Comparison of ENCODE assay signal across 8 cellular contexts in genomic region chr3:66497982-66498671, GRCh38. TPM values are rescaled to one million over a fixed set of nuclear protein-coding genes. Genes with fewer than 3 reads are reported as not detected.
DNase-seq lines count a peak whose midpoint lies in the region; ATAC-seq and TF ChIP-seq lines count a peak whose summit lies in the region.

No MANE protein-coding gene starts in this region.

- intact Hi-C loops in heart right ventricle (cut with DNase I) (loop anchor here in 9 of 10 donors (2.0 to 10.0 kb wide), 10 partner anchors 43 to 223 kb away; no protein-coding TSS in a partner anchor), left ventricle myocardium superior (cut with micrococcal nuclease) (loop anchor here (2.0 to 5.0 kb wide), 2 partner anchors 47 to 86 kb away; no protein-coding TSS in a partner anchor), upper lobe of right lung (cut with DNase I) (loop anchor here (10.0 kb wide), 1 partner anchor 83 kb away; no protein-coding TSS in a partner anchor)

- H3K4me3 Mint-ChIP-seq in brain: peak overlapping the region; percentile 94 to 99 (median 97)

- H3K9me3 ChIP-seq in heart right ventricle: no peaks in the 10 kb centered on the region
- H3K9me3 ChIP-seq in mucosa of rectum (ENCODE audit: control insufficient read depth in 2 of 2, low read length in 2 of 2): no peaks in the 10 kb centered on the region
- no peaks in the 10 kb centered on the region for H3K9me3 ChIP-seq in upper lobe of right lung

- no peaks in the 10 kb centered on the region for H3K36me3 ChIP-seq in heart right ventricle
- H3K36me3 ChIP-seq in mucosa of rectum (ENCODE audit: control insufficient read depth in 2 of 2, insufficient read depth in 2 of 2, low read length in 2 of 2): no peaks in the 10 kb centered on the region
- no peaks in the 10 kb centered on the region for H3K36me3 ChIP-seq in upper lobe of right lung

- no peaks in the 10 kb centered on the region for H3K36me3 Mint-ChIP-seq in brain

- H3K4me1 ChIP-seq in heart right ventricle (peaks cover 7 to 71% (median 59%) of the 10 kb centered on the region in 9 donors), mucosa of rectum (ENCODE audit: control insufficient read depth in 2 of 2, insufficient read depth in 2 of 2, low read length in 2 of 2) (peaks cover 50 to 59% of the 10 kb centered on the region in 2 donors), upper lobe of right lung (peaks cover 54% of the 10 kb centered on the region)

- peak overlapping the region; percentile 11 to 96 (median 92) for H3K27ac ChIP-seq in heart right ventricle
- peak overlapping the region; percentile 56 to 59 for H3K27ac ChIP-seq in mucosa of rectum (ENCODE audit: low read depth in 2 of 2, low read length in 2 of 2)
- peak overlapping the region; percentile 90 for H3K27ac ChIP-seq in upper lobe of right lung

- H3K27me3 ChIP-seq in heart right ventricle (peaks cover 0 to 4% (median 0%) of the 10 kb centered on the region in 7 donors), mucosa of rectum (ENCODE audit: control insufficient read depth in 2 of 2, insufficient read depth in 2 of 2, low read length in 2 of 2) (no peaks in the 10 kb centered on the region), upper lobe of right lung (no peaks in the 10 kb centered on the region)

- peaks cover 31% of the 10 kb centered on the region for H3K27me3 Mint-ChIP-seq in brain

- peak overlapping the region in 8 of 10 donors; percentile 86 to 94 (median 91) for H3K4me3 ChIP-seq in heart right ventricle
- H3K4me3 ChIP-seq in mucosa of rectum (ENCODE audit: low read length in 2 of 2): peak overlapping the region; percentile 80 to 100
- H3K4me3 ChIP-seq in upper lobe of right lung: peak overlapping the region; percentile 83

- ATAC-seq in heart right ventricle: no peak
- no peak for ATAC-seq in left ventricle myocardium superior
- no peak for ATAC-seq in upper lobe of right lung
- ATAC-seq in GM18502 (IDR thresholded peaks at IDR 0.05; ENCODE audit: poor library complexity, unreplicated experiment): no peak
- no peak for ATAC-seq in HG02763 (IDR thresholded peaks at IDR 0.05; ENCODE audit: unreplicated experiment)

- WGBS in heart right ventricle, 2 donors: 44 to 64% methylated on average over 4 of the region's 4 CpGs

- H3K27ac Mint-ChIP-seq in brain: peak overlapping the region; percentile 92 to 99 (median 96)

- no peak for DNase-seq in heart right ventricle
- DNase-seq in left ventricle myocardium superior: no peak
- no peak for DNase-seq in upper lobe of right lung
- DNase-seq in NCI-H1417 treated with DMSO at 0.1 percent for 48 hours (lab: John Stamatoyannopoulos, UW): no peak

- no peaks in the 10 kb centered on the region for H3K9me3 Mint-ChIP-seq in brain

- peaks cover 81% of the 10 kb centered on the region for H3K4me1 Mint-ChIP-seq in brain

- H3K9ac ChIP-seq in mucosa of rectum (ENCODE audit: low read depth in 1 of 2, low read length in 2 of 2): peak overlapping the region; percentile 17 to 88

- TF ChIP-seq CTCF in heart right ventricle (IDR thresholded peaks at IDR 0.05): no peak
- no peak for TF ChIP-seq CTCF in brain (conservative IDR thresholded peaks at IDR 0.05)
- no peak for TF ChIP-seq CTCF in upper lobe of right lung (IDR thresholded peaks at IDR 0.05)

RNA-seq across cellular contexts. Expression of gene LRIG1, which starts 2.7 kb away (rescaled TPM):
- 100 to 1,000 TPM in 3 of 10 donors, 10 to 100 TPM in 7; 71.9 to 109 (median 95.2) TPM for total RNA-seq in heart right ventricle
- polyA plus RNA-seq in heart right ventricle: 10 to 100 TPM; 23.8 to 33.8 TPM
- total RNA-seq in left ventricle myocardium superior: 104 TPM
- 53.8 TPM for polyA plus RNA-seq in brain (ENCODE audit: insufficient read depth, low read depth, low replicate concordance)
- total RNA-seq in upper lobe of right lung: 56.2 TPM
